ENCODE assay signal across 26 cellular contexts in genomic region chr9:6150483-6150882, GRCh38.
"Had no signal": no experiment of that assay in that cellular context is flagged by ENCODE, and none has a peak within 500 bp of the region (broad histone marks: within the 10 kb centered on the region; RNA-seq: fewer than 3 reads in every experiment).

No MANE protein-coding gene starts in this region.

- H3K4me3 ChIP-seq: adrenal gland, breast epithelium, coronary artery, smooth muscle cell, stomach had no signal

- H3K36me3 Mint-ChIP-seq: activated CD4-positive, alpha-beta memory T cell treated with anti-CD3 and anti-CD28 coated beads for 36 hours; activated naive CD4-positive, alpha-beta T cell treated with anti-CD3 and anti-CD28 coated beads, Interleukin-2, amount 50 U/mL, for 72 hours; mesothelial cell of epicardium; stimulated activated effector memory CD8-positive, alpha-beta T cell treated with anti-CD3 and anti-CD28 coated beads, Interleukin-12 subunit alpha, Interleukin-12 subunit beta, amount 100 ng/mL, for 72 hours; type B pancreatic cell had no signal

- H3K27ac ChIP-seq: adrenal gland, breast epithelium, coronary artery, parathyroid adenoma, stomach had no signal

- H3K27me3 ChIP-seq: adrenal gland, breast epithelium, stomach had no signal

- H2AFZ ChIP-seq: parathyroid adenoma had no signal

- H3K36me3 ChIP-seq: adrenal gland, breast epithelium, stomach had no signal

- H3K9me3 ChIP-seq: adrenal gland, breast epithelium, stomach had no signal

- H3K4me1 ChIP-seq: adrenal gland, breast epithelium, parathyroid adenoma, stomach had no signal

- ATAC-seq: activated CD4-positive, alpha-beta T cell treated with anti-CD3 and anti-CD28 coated beads for 36 hours; activated naive CD4-positive, alpha-beta T cell treated with anti-CD3 and anti-CD28 coated beads, Interleukin-2, amount 50 U/mL, for 72 hours; left colon; sciatic nerve; stimulated activated effector memory CD8-positive, alpha-beta T cell treated with anti-CD3 and anti-CD28 coated beads, Interleukin-12 subunit alpha, Interleukin-12 subunit beta, amount 100 ng/mL, for 72 hours; WTC11 had no signal

- H3K9ac ChIP-seq: parathyroid adenoma had no signal

- H3K9me3 Mint-ChIP-seq: activated CD4-positive, alpha-beta memory T cell treated with anti-CD3 and anti-CD28 coated beads for 36 hours; activated naive CD4-positive, alpha-beta T cell treated with anti-CD3 and anti-CD28 coated beads, Interleukin-2, amount 50 U/mL, for 72 hours; stimulated activated effector memory CD8-positive, alpha-beta T cell treated with anti-CD3 and anti-CD28 coated beads, Interleukin-12 subunit alpha, Interleukin-12 subunit beta, amount 100 ng/mL, for 72 hours had no signal

- H3K27ac Mint-ChIP-seq: activated CD4-positive, alpha-beta memory T cell treated with anti-CD3 and anti-CD28 coated beads for 36 hours; activated CD4-positive, alpha-beta T cell treated with anti-CD3 and anti-CD28 coated beads for 36 hours; activated naive CD4-positive, alpha-beta T cell treated with anti-CD3 and anti-CD28 coated beads, Interleukin-2, amount 50 U/mL, for 72 hours; activated T-helper 1 cell treated with anti-CD3 and anti-CD28 coated beads, Interleukin-12 subunit alpha, Interleukin-12 subunit beta, Interleukin-2, Interleukin-4 antibody, amounts not matched to agents 30 ng/mL and 10 ng/mL and 1 ng/mL, durations not matched to agents 14 hours and 24 hours and 36 hours; mesothelial cell of epicardium; nephron; stimulated activated effector memory CD8-positive, alpha-beta T cell treated with anti-CD3 and anti-CD28 coated beads, Interleukin-12 subunit alpha, Interleukin-12 subunit beta, amount 100 ng/mL, for 72 hours; type B pancreatic cell; WTC11 had no signal

- DNase-seq: activated CD4-positive, alpha-beta memory T cell treated with anti-CD3 and anti-CD28 coated beads for 36 hours; activated CD4-positive, alpha-beta T cell treated with anti-CD3 and anti-CD28 coated beads for 36 hours; activated gamma-delta T cell treated with Interleukin-2 at 50 U/mL for 16 hours; activated T-cell treated with anti-CD3 and anti-CD28 coated beads for 4 hours; adrenal gland; erythroblast; foreskin melanocyte; hypothalamus; islet precursor cell; left colon; stimulated activated CD4-positive, alpha-beta T cell treated with anti-CD3 and anti-CD28 coated beads, Interleukin-4, amount 100 ng/mL, for 24 hours; stomach had no signal

- H3K79me2 ChIP-seq: parathyroid adenoma had no signal

- H3K4me3 Mint-ChIP-seq: activated CD4-positive, alpha-beta memory T cell treated with anti-CD3 and anti-CD28 coated beads for 36 hours; activated CD4-positive, alpha-beta T cell treated with anti-CD3 and anti-CD28 coated beads for 36 hours; activated T-helper 1 cell treated with anti-CD3 and anti-CD28 coated beads, Interleukin-12 subunit alpha, Interleukin-12 subunit beta, Interleukin-2, Interleukin-4 antibody, amounts not matched to agents 30 ng/mL and 10 ng/mL and 1 ng/mL, durations not matched to agents 14 hours and 24 hours and 36 hours; mesothelial cell of epicardium; nephron; stimulated activated effector memory CD8-positive, alpha-beta T cell treated with anti-CD3 and anti-CD28 coated beads, Interleukin-12 subunit alpha, Interleukin-12 subunit beta, amount 100 ng/mL, for 72 hours; type B pancreatic cell; WTC11 had no signal

- FAIRE-seq: astrocyte, endometrium had no signal

- H3K4me2 ChIP-seq: smooth muscle cell had no signal

- H3K4me1 Mint-ChIP-seq: activated CD4-positive, alpha-beta T cell treated with anti-CD3 and anti-CD28 coated beads for 36 hours; mesothelial cell of epicardium; nephron; stimulated activated effector memory CD8-positive, alpha-beta T cell treated with anti-CD3 and anti-CD28 coated beads, Interleukin-12 subunit alpha, Interleukin-12 subunit beta, amount 100 ng/mL, for 72 hours had no signal

- H3K27me3 Mint-ChIP-seq: type B pancreatic cell had no signal
